9 cellular contexts compared by ENCODE assay signal in genomic region chr19:41646589-41647204, GRCh38. TPM values are rescaled to one million over a fixed set of nuclear protein-coding genes. Genes with fewer than 3 reads are reported as not detected.
DNase-seq lines count a peak whose midpoint lies in the region; ATAC-seq and TF ChIP-seq lines count a peak whose summit lies in the region.
"Had no signal": no experiment of that assay in that cellular context is flagged by ENCODE, and none has a peak within 500 bp of the region (broad histone marks: within the 10 kb centered on the region; RNA-seq: fewer than 3 reads in every experiment).

No MANE protein-coding gene starts in this region.

- intact Hi-C loops in uterus (cut with DNase I; ENCODE audit: low total_unique reads), result no loop called here
- intact Hi-C loops in sciatic nerve (cut with DNase I), result no loop called here

- ATAC-seq in HG03196 (IDR thresholded peaks at IDR 0.05; ENCODE audit: unreplicated experiment) (no peak), sciatic nerve (no peak)

- H3K9me3 ChIP-seq in uterus, result no peaks in the 10 kb centered on the region

- CTCF ChIA-PET in AG04449 (lab: Yijun Ruan, JAX), result interaction anchor here (0.9 to 2.9 kb wide), 5 partner anchors 10 to 148 kb away, joined by 3 to 15 read pairs (median 6); no protein-coding TSS in a partner anchor

- POLR2A ChIA-PET in AG04449 (lab: Yijun Ruan, JAX), result no interaction called here

- no peak overlapping the region for H3K4me3 ChIP-seq in AG04449 (ENCODE audit: low read depth, low read length)
- no peak overlapping the region for H3K4me3 ChIP-seq in uterus

- no peak overlapping the region for H3K27ac ChIP-seq in uterus

- H3K27me3 ChIP-seq in uterus, result no peaks in the 10 kb centered on the region

- H3K4me1 ChIP-seq in uterus, result no peaks in the 10 kb centered on the region

- H3K36me3 ChIP-seq in uterus, result no peaks in the 10 kb centered on the region

- no peak for DNase-seq in AG04449 (ENCODE audit: low read depth, low spot score)
- peak; percentile 39 for DNase-seq in HuH-7 (ENCODE audit: low spot score)
- DNase-seq in activated T-cell treated with anti-CD3 and anti-CD28 coated beads for 4 hours, result peak; percentile 22
- DNase-seq in iris pigment epithelial cell (ENCODE audit: low read depth), result peak; percentile 27
- no peak for DNase-seq in stimulated activated naive CD4-positive, alpha-beta T cell treated with Interleukin-2 at 50 U/mL for 16 hours (lab: John Stamatoyannopoulos, UW)
- no peak for DNase-seq in uterus
- DNase-seq in sciatic nerve (ENCODE audit: low spot score), result no peak
- DNase-seq: naive B cell had no signal

- TF ChIP-seq CTCF in AG04449 (IDR thresholded peaks at IDR 0.05; ENCODE audit: insufficient read depth, low read length, missing control alignments) (peak; percentile 37), uterus (IDR thresholded peaks at IDR 0.05) (no peak)

- TF ChIP-seq POLR2A in uterus (IDR thresholded peaks at IDR 0.05), result no peak

RNA-seq across cellular contexts. Expression of gene CEACAM4, which starts 19.8 kb away (rescaled TPM):
- total RNA-seq in uterus, result under 1 TPM in 2 of 4 donors, not detected in 2; 0.26 to 0.61 TPM
- total RNA-seq in sciatic nerve, result 1.9 TPM

RNA-seq across cellular contexts. Expression of gene CEACAM7, which starts 41.4 kb away (rescaled TPM):
- total RNA-seq in uterus, result 1 to 10 TPM in 1 of 4 donors, under 1 TPM in 2, not detected in 1; 0.49 to 1.8 (median 0.51) TPM
- total RNA-seq in sciatic nerve, result not detected

Comparison
In these comparisons a context has a peak if more than half of its experiments do, and no peak if none do; other contexts are left out.
1. DNase-seq: peak in HuH-7 (single experiment), activated T-cell treated with anti-CD3 and anti-CD28 coated beads for 4 hours (single experiment) and iris pigment epithelial cell (single experiment); none in AG04449 (single experiment), stimulated activated naive CD4-positive, alpha-beta T cell treated with Interleukin-2 at 50 U/mL for 16 hours (single experiment), uterus (0 of 2) and sciatic nerve (single experiment).